ENCODE assay signal across 12 cellular contexts in genomic region chr7:25847331-25848070, GRCh38.
A peak's percentile ranks its signal among the peaks of the same experiment; 100 is the strongest.
DNase-seq lines count a peak whose midpoint lies in the region; ATAC-seq and TF ChIP-seq lines count a peak whose summit lies in the region.
"Had no signal": no experiment of that assay in that cellular context is flagged by ENCODE, and none has a peak within 500 bp of the region (broad histone marks: within the 10 kb centered on the region; RNA-seq: fewer than 3 reads in every experiment).

No MANE protein-coding gene starts in this region.

- no peak overlapping the region for H3K4me2 ChIP-seq in IMR-90 (ENCODE audit: low read depth, low read length)

- H4K5ac ChIP-seq in IMR-90 (ENCODE audit: low read depth, low read length) = peak overlapping the region; percentile 4; the same call in 1 of the 2 replicates

- peaks cover 54 to 56% of the 10 kb centered on the region in 2 donors for H3K27me3 Mint-ChIP-seq in T-cell

- no peak overlapping the region for H3K4me3 Mint-ChIP-seq in T-cell

- H4K91ac ChIP-seq in IMR-90 (ENCODE audit: insufficient read depth, low read depth, low read length) = no peak overlapping the region

- no peak for TF ChIP-seq CTCF in IMR-90 (conservative IDR thresholded peaks at IDR 0.05; ENCODE audit: low read depth, low read length)
- no peak for TF ChIP-seq CTCF in tibial nerve (IDR thresholded peaks at IDR 0.05)
- no peak for TF ChIP-seq CTCF in dorsolateral prefrontal cortex (IDR thresholded peaks at IDR 0.05 in 54 of 56, conservative IDR thresholded peaks at IDR 0.05 in 2 of 56; ENCODE audit: low read depth in 1 of 56, partially characterized antibody in 56 of 56)

- no peaks in the 10 kb centered on the region for H3K9me3 ChIP-seq in IMR-90 (ENCODE audit: control insufficient read depth, insufficient read depth, low read length)
- H3K9me3 ChIP-seq in mucosa of rectum (ENCODE audit: control insufficient read depth in 2 of 2, low read length in 2 of 2) = no peaks in the 10 kb centered on the region
- no peaks in the 10 kb centered on the region for H3K9me3 ChIP-seq in tibial nerve

- ATAC-seq in IMR-90 (ENCODE audit: low read depth) (no peak), GM18519 (IDR thresholded peaks at IDR 0.05; ENCODE audit: low FRiP score, unreplicated experiment) (no peak), esophagus mucosa (no peak), T-cell (replicated peaks in 1 of 4) (no peak)

- H3K18ac ChIP-seq in IMR-90 (ENCODE audit: low read depth, low read length) = peak overlapping the region; percentile 34; the same call in 1 of the 2 replicates

- POLR2A ChIA-PET in IMR-90 (lab: Charles Lee; ENCODE audit: unreplicated experiment) (interaction anchor here (0.6 kb wide), 1 partner anchor 40 kb away, joined by 3 read pairs; no protein-coding TSS in a partner anchor), T-cell (lab: Charles Lee) (no interaction called here)

- peak overlapping the region; percentile 56; the same call in 1 of the 2 replicates for H3K27ac ChIP-seq in IMR-90 (ENCODE audit: insufficient read depth, low read length)
- H3K27ac ChIP-seq in caudate nucleus (ENCODE audit: low read depth, low read length) = peak overlapping the region; percentile 67
- peak overlapping the region; percentile 18 to 27 for H3K27ac ChIP-seq in mucosa of rectum (ENCODE audit: low read depth in 2 of 2, low read length in 2 of 2)
- peak overlapping the region in 3 of 4 donors; percentile 17 to 90 (median 58) for H3K27ac ChIP-seq in tibial nerve
- peak overlapping the region in 22 of 59 donors; percentile 1 to 81 (median 42) for H3K27ac ChIP-seq in dorsolateral prefrontal cortex

- in situ Hi-C loops in IMR-90 (cut with MboI; ENCODE audit: low sequenced_read_pairs) = no loop called here

- peaks cover 7 to 10% (median 7%) of the 10 kb centered on the region in 3 donors for H3K4me1 Mint-ChIP-seq in T-cell

- H3K36me3 ChIP-seq in IMR-90 (ENCODE audit: control insufficient read depth, insufficient read depth, low read length) (no peaks in the 10 kb centered on the region), mucosa of rectum (ENCODE audit: control insufficient read depth in 2 of 2, insufficient read depth in 2 of 2, low read length in 2 of 2) (no peaks in the 10 kb centered on the region), tibial nerve (no peaks in the 10 kb centered on the region)

- no peak overlapping the region for H3K4me3 ChIP-seq in IMR-90 (ENCODE audit: insufficient read depth, low read depth, low read length)
- no peak overlapping the region for H3K4me3 ChIP-seq in mucosa of rectum (ENCODE audit: low read length in 2 of 2)
- no peak overlapping the region for H3K4me3 ChIP-seq in tibial nerve
- no peak overlapping the region for H3K4me3 ChIP-seq in dorsolateral prefrontal cortex

- H3K36me3 Mint-ChIP-seq in T-cell = no peaks in the 10 kb centered on the region

- H3K14ac ChIP-seq in IMR-90 (replicated peaks; ENCODE audit: low read depth, low read length) = no peak overlapping the region

- 83% methylated on average over 1 of the region's 6 CpGs; no CpG with 5 or more reads in 1 of the 2 experiments for WGBS in IMR-90 (ENCODE audit: extremely low coverage in 2 of 2, insufficient read length in 1 of 2), 2 experiments
- WGBS in tibial nerve, 2 donors = 66 to 70% methylated on average over 6 of the region's 6 CpGs

- TF ChIP-seq POLR2A in IMR-90 (IDR thresholded peaks at IDR 0.05; ENCODE audit: low read depth, low read length) = no peak
- TF ChIP-seq POLR2A in tibial nerve (IDR thresholded peaks at IDR 0.05) = no peak

- no peaks in the 10 kb centered on the region for H4K20me1 ChIP-seq in IMR-90 (ENCODE audit: insufficient read depth, low read length)

- no peak overlapping the region for H2BK20ac ChIP-seq in IMR-90 (ENCODE audit: low read depth, low read length)

- H2BK5ac ChIP-seq in IMR-90 (ENCODE audit: low read depth, low read length, poor library complexity, severe bottlenecking) = no peak overlapping the region

- intact Hi-C loops in IMR-90 (cut with micrococcal nuclease) (loop anchor here (5.0 kb wide), 1 partner anchor 665 kb away; a partner anchor contains a TSS), dorsolateral prefrontal cortex (cut with DNase I) (no loop called here)

- no peak overlapping the region for H2AK5ac ChIP-seq in IMR-90 (ENCODE audit: low read depth, low read length)

- no peaks in the 10 kb centered on the region for H3K79me1 ChIP-seq in IMR-90 (ENCODE audit: low read depth in 1 of 2, low read length in 2 of 2)

- H4K8ac ChIP-seq in IMR-90 (ENCODE audit: low read depth in 2 of 2, low read length in 2 of 2) = no peak overlapping the region

- no peak overlapping the region for H2BK120ac ChIP-seq in IMR-90 (ENCODE audit: low read depth, low read length)

- H2AFZ ChIP-seq in IMR-90 (replicated peaks; ENCODE audit: low read length, poor library complexity) = no peak overlapping the region

- dilution Hi-C loops in IMR-90 (cut with HindIII; ENCODE audit: low sequenced_read_pairs, unreplicated experiment) = no loop called here

- no peak for TF ChIP-seq EP300 in tibial nerve (IDR thresholded peaks at IDR 0.05)

- H3K9me1 ChIP-seq in IMR-90 (ENCODE audit: insufficient read depth, low read length) = 0 out of 2 replicates have a peak, but pooled peaks cover 2% of the 10 kb centered on the region

- CTCF ChIA-PET in IMR-90 (lab: Yijun Ruan, JAX) = no interaction called here
- CTCF ChIA-PET in T-cell (lab: Charles Lee) = interaction anchor here (0.9 to 1.3 kb wide), 4 partner anchors 18 to 1332 kb away, joined by 3 to 4 read pairs (median 4); no protein-coding TSS in a partner anchor

- H3K27me3 ChIP-seq in IMR-90 (ENCODE audit: control insufficient read depth, insufficient read depth, low read length) (peaks cover 2% of the 10 kb centered on the region; the same call in 1 of the 2 replicates), mucosa of rectum (ENCODE audit: control insufficient read depth in 2 of 2, insufficient read depth in 2 of 2, low read length in 2 of 2) (no peaks in the 10 kb centered on the region), tibial nerve (peaks cover 0 to 22% of the 10 kb centered on the region in 2 donors), dorsolateral prefrontal cortex (peaks cover 0 to 13% (median 8%) of the 10 kb centered on the region in 45 donors)

- no peak overlapping the region for H2AK9ac ChIP-seq in IMR-90 (replicated peaks; ENCODE audit: low read depth, low read length, poor library complexity)

- TF ChIP-seq RAD21 in IMR-90 (IDR thresholded peaks at IDR 0.05; ENCODE audit: low read length) = no peak

- H3K4ac ChIP-seq in IMR-90 (ENCODE audit: low read depth, low read length) = no peak overlapping the region

- no peak overlapping the region for H3K9ac ChIP-seq in IMR-90 (ENCODE audit: low read depth, low read length)
- no peak overlapping the region for H3K9ac ChIP-seq in mucosa of rectum (ENCODE audit: low read depth in 1 of 2, low read length in 2 of 2)

- no peak overlapping the region for H3K56ac ChIP-seq in IMR-90 (ENCODE audit: extremely low read depth, insufficient read depth, low read length)

- no peak overlapping the region for H3K27ac Mint-ChIP-seq in T-cell

- H3K9me3 Mint-ChIP-seq in T-cell = no peaks in the 10 kb centered on the region

- no TSS peak for BruUV-seq in IMR-90 (replicated peaks; lab: Mats Ljungman, UMichigan)

- no peak overlapping the region for H2BK15ac ChIP-seq in IMR-90 (ENCODE audit: low read depth, low read length)

- DNase-seq in IMR-90 (peak; percentile 33), caudate nucleus (lab: John Stamatoyannopoulos, UW) (no peak), tibial nerve (ENCODE audit: low spot score in 2 of 2) (no peak), dorsolateral prefrontal cortex (no peak), T-cell (no peak)
- DNase-seq: activated T-cell treated with anti-CD3 and anti-CD28 coated beads, Interleukin-2, amount 50 U/mL, for 48 hours; DND-41; H7; islet precursor cell had no signal

- H3K4me1 ChIP-seq in IMR-90 (ENCODE audit: control insufficient read depth, insufficient read depth, low read length) (peaks cover 20% of the 10 kb centered on the region; the same call in 1 of the 2 replicates), mucosa of rectum (ENCODE audit: control insufficient read depth in 2 of 2, insufficient read depth in 2 of 2, low read length in 2 of 2) (peaks cover 13 to 15% of the 10 kb centered on the region in 2 donors), tibial nerve (peaks cover 4 to 78% (median 15%) of the 10 kb centered on the region in 4 donors)

- no peak overlapping the region for H3K23ac ChIP-seq in IMR-90 (ENCODE audit: low read depth, low read length)

TF ChIP-seq in IMR-90, 13 proteins besides CTCF, POLR2A, EP300 and RAD21:
- no peak for TF ChIP-seq MAFK (IDR thresholded peaks at IDR 0.05; ENCODE audit: low read depth, low read length)
- no peak for TF ChIP-seq CEBPB (IDR thresholded peaks at IDR 0.05; ENCODE audit: low read depth, low read length)
- TF ChIP-seq RFX5 (IDR thresholded peaks at IDR 0.05; ENCODE audit: low read depth, low read length) = no peak
- TF ChIP-seq USF2 (IDR thresholded peaks at IDR 0.05; ENCODE audit: low read depth, low read length) = no peak
- no peak for TF ChIP-seq SMC3 (IDR thresholded peaks at IDR 0.05; ENCODE audit: low read depth, low read length)
